1 cellular context compared by ENCODE assay signal in genomic region chr20:62616728-62617621, GRCh38.
A peak's percentile ranks its signal among the peaks of the same experiment; 100 is the strongest.
TF ChIP-seq lines count a peak whose summit lies in the region.

No MANE protein-coding gene starts in this region.

TF ChIP-seq in HepG2, 621 proteins besides CTCF, POLR2A, EP300 and RAD21 (continued from another document and continues in another):
- TF ChIP-seq ZNF574 (CRISPR knock-in tag; IDR thresholded peaks at IDR 0.05), result peak; percentile 62
- TF ChIP-seq ZMAT5 (CRISPR knock-in tag; IDR thresholded peaks at IDR 0.05; ENCODE audit: borderline replicate concordance, low read depth), result no peak
- TF ChIP-seq ZNF512B (CRISPR knock-in tag; IDR thresholded peaks at IDR 0.05; ENCODE audit: borderline replicate concordance), result no peak
- TF ChIP-seq ZNF510 (CRISPR knock-in tag; IDR thresholded peaks at IDR 0.05; ENCODE audit: low read depth), result no peak
- no peak for TF ChIP-seq BATF2 (CRISPR knock-in tag; IDR thresholded peaks at IDR 0.05)
- peak; percentile 57; the same call in 1 of the 2 replicates for TF ChIP-seq THRA (CRISPR knock-in tag; IDR thresholded peaks at IDR 0.05; ENCODE audit: borderline replicate concordance)
- no peak for TF ChIP-seq FOXK2 (IDR thresholded peaks at IDR 0.05)
- peak; percentile 55; the same call in 1 of the 2 replicates for TF ChIP-seq ZNF691 (CRISPR knock-in tag; IDR thresholded peaks at IDR 0.05; ENCODE audit: borderline replicate concordance, low read depth)
- TF ChIP-seq ZNF296 (CRISPR knock-in tag; conservative IDR thresholded peaks at IDR 0.05), result no peak
- TF ChIP-seq ZNF737 (CRISPR knock-in tag; IDR thresholded peaks at IDR 0.05; ENCODE audit: borderline replicate concordance), result no peak
- no peak for TF ChIP-seq PAXIP1 (CRISPR knock-in tag; conservative IDR thresholded peaks at IDR 0.05)
- TF ChIP-seq REXO4 (CRISPR knock-in tag; IDR thresholded peaks at IDR 0.05; ENCODE audit: borderline replicate concordance), result 0 out of 2 replicates have a peak, but pooled peaks have one; percentile 23
- TF ChIP-seq DZIP1 (CRISPR knock-in tag; IDR thresholded peaks at IDR 0.05), result peak; percentile 78
- peak; percentile 99 for TF ChIP-seq XRCC5 (optimal IDR thresholded peaks at IDR 0.05; ENCODE audit: low read length)
- peak; percentile 58; the same call in 1 of the 2 replicates for TF ChIP-seq SP4 (CRISPR knock-in tag; IDR thresholded peaks at IDR 0.05)
- TF ChIP-seq ZFP82 (CRISPR knock-in tag; IDR thresholded peaks at IDR 0.05; ENCODE audit: borderline replicate concordance), result peak; percentile 77
- TF ChIP-seq ZNF343 (CRISPR knock-in tag; IDR thresholded peaks at IDR 0.05), result no peak
- peak; percentile 77; the same call in 1 of the 2 replicates for TF ChIP-seq SMC3 (IDR thresholded peaks at IDR 0.05; ENCODE audit: low read length)
- TF ChIP-seq PRDM10 (CRISPR knock-in tag; IDR thresholded peaks at IDR 0.05; ENCODE audit: low read depth), result no peak
- no peak for TF ChIP-seq SRSF4 (IDR thresholded peaks at IDR 0.05; ENCODE audit: low read depth, low read length, poor library complexity, severe bottlenecking)
- peak; percentile 73 for TF ChIP-seq PATZ1 (CRISPR knock-in tag; IDR thresholded peaks at IDR 0.05)
- no peak; the same call in 1 of the 2 replicates for TF ChIP-seq MXD1 (CRISPR knock-in tag; IDR thresholded peaks at IDR 0.05)
- no peak for TF ChIP-seq ZNF597 (CRISPR knock-in tag; IDR thresholded peaks at IDR 0.05)
- no peak for TF ChIP-seq PRPF4 (IDR thresholded peaks at IDR 0.05; ENCODE audit: low read depth, low read length, poor library complexity, severe bottlenecking)
- TF ChIP-seq CREM (IDR thresholded peaks at IDR 0.05), result no peak
- TF ChIP-seq CREM (CRISPR knock-in tag; IDR thresholded peaks at IDR 0.05), result no peak
- no peak for TF ChIP-seq NFIB (CRISPR knock-in tag; IDR thresholded peaks at IDR 0.05; ENCODE audit: borderline replicate concordance)
- no peak for TF ChIP-seq ZNF484 (CRISPR knock-in tag; IDR thresholded peaks at IDR 0.05; ENCODE audit: borderline replicate concordance, low read depth)
- TF ChIP-seq KLF15 (CRISPR knock-in tag; IDR thresholded peaks at IDR 0.05; ENCODE audit: borderline replicate concordance), result 0 out of 2 replicates have a peak, but pooled peaks have one; percentile 63
- no peak for TF ChIP-seq ZBTB1 (CRISPR knock-in tag; IDR thresholded peaks at IDR 0.05; ENCODE audit: borderline replicate concordance)
